ENCODE assay signal across 7 cellular contexts in the genomic region with DNA sequence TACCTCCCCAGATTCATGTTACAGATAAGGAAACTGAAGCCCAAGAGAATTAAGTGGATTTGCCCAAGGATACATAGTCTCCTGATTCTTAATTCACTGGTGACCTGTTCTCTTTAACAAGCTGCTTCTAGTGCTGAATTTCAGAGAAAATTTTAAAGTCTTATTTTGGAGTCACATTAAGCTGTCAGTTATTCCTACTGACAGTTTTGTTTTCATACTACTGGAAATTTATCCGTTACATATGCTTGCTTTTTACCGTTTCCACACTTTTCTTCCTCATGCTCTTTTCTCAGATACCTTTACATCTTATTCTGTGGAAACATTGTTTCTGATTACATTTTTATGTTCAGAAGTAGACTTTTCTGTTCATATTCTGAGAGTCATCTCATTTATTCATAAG. TPM values are rescaled to one million over a fixed set of nuclear protein-coding genes. Genes with fewer than 3 reads are reported as not detected.
DNase-seq lines count a peak whose midpoint lies in the region; ATAC-seq and TF ChIP-seq lines count a peak whose summit lies in the region.

No MANE protein-coding gene starts in this region.

- H3K9me3 ChIP-seq in HAP-1 = no peaks in the 10 kb centered on the region
- peaks cover 0 to 18% (median 11%) of the 10 kb centered on the region in 8 donors for H3K9me3 ChIP-seq in spleen

- WGBS in spleen, 5 donors = 29 to 54% (median 36%) methylated on average over 2 of the region's 2 CpGs

- H3K4me1 ChIP-seq in HAP-1 (peaks cover 25% of the 10 kb centered on the region), foreskin keratinocyte (peaks cover 8% of the 10 kb centered on the region), spleen (peaks cover 12 to 65% (median 39%) of the 10 kb centered on the region in 6 donors)

- peaks cover 4% of the 10 kb centered on the region; the same call in 1 of the 2 replicates for H3K36me3 ChIP-seq in HAP-1 (replicated peaks)
- peaks cover 0 to 32% (median 8%) of the 10 kb centered on the region in 6 donors for H3K36me3 ChIP-seq in spleen

- H3K27me3 ChIP-seq in HAP-1 (ENCODE audit: low read depth) (no peaks in the 10 kb centered on the region), foreskin keratinocyte (no peaks in the 10 kb centered on the region), spleen (replicated peaks in 1 of 7) (no peaks in the 10 kb centered on the region)

- in situ Hi-C loops in HAP-1 (cut with MboI; ENCODE audit: low sequenced_read_pairs) (loop anchor here (10.0 kb wide), 1 partner anchor 188 kb away; a partner anchor contains a TSS), KBM-7 (cut with MboI; ENCODE audit: low pct_unique_long_range_greater_than_20kb, low sequenced_read_pairs) (no loop called here), GM13976 (cut with MboI; ENCODE audit: low sequenced_read_pairs, unreplicated experiment) (no loop called here)

- ATAC-seq in foreskin keratinocyte (no peak), GM19452 (IDR thresholded peaks at IDR 0.05; ENCODE audit: unreplicated experiment) (no peak)

- no peak for TF ChIP-seq POLR2A in spleen (IDR thresholded peaks at IDR 0.05)

- H3K27ac ChIP-seq in VCaP = peak overlapping the region; percentile 98
- peak overlapping the region; percentile 76 for H3K27ac ChIP-seq in foreskin keratinocyte
- H3K27ac ChIP-seq in spleen = peak overlapping the region in 6 of 8 donors; percentile 95 to 98 (median 96)

- H3K4me3 ChIP-seq in HAP-1 (peak overlapping the region; percentile 83), spleen (peak overlapping the region in 7 of 8 donors; percentile 69 to 92 (median 84))

- no peak for DNase-seq in HAP-1 (ENCODE audit: low spot score in 2 of 2)
- DNase-seq in foreskin keratinocyte = no peak
- DNase-seq in spleen = no peak
- no peak for DNase-seq in KBM-7
- DNase-seq in GM13976 (ENCODE audit: low spot score) = no peak

- intact Hi-C loops in spleen (cut with DNase I; ENCODE audit: low total_unique reads) = loop anchor here (10.0 kb wide), 1 partner anchor 62 kb away; a partner anchor contains a TSS

- TF ChIP-seq CTCF in VCaP (conservative IDR thresholded peaks at IDR 0.05) (no peak), foreskin keratinocyte (conservative IDR thresholded peaks at IDR 0.05) (no peak), spleen (IDR thresholded peaks at IDR 0.05 in 8 of 11, conservative IDR thresholded peaks at IDR 0.05 in 3 of 11) (no peak), GM13976 (IDR thresholded peaks at IDR 0.05; ENCODE audit: borderline replicate concordance, control extremely low read depth, extremely low read depth, insufficient read depth, missing control alignments) (no peak)

RNA-seq across cellular contexts. Expression of a gene that starts 1.3 kb away (rescaled TPM):
- total RNA-seq in foreskin keratinocyte (41.2 and 41.8 TPM in 2 replicates), spleen (10 to 100 TPM; 15.5 to 38.3 (median 23.7) TPM)
- polyA plus RNA-seq in foreskin keratinocyte (29.1 and 32.0 TPM in 2 replicates), spleen (10 to 100 TPM; 17.3 to 27.1 (median 23.8) TPM)

RNA-seq across cellular contexts. Expression of a gene that starts 17.0 kb away (rescaled TPM):
- 216 and 292 TPM in 2 replicates for total RNA-seq in foreskin keratinocyte
- 313 and 374 TPM in 2 replicates for polyA plus RNA-seq in foreskin keratinocyte
- total RNA-seq in spleen = 10 to 100 TPM; 38.1 to 89.4 (median 46.4) TPM
- 100 to 1,000 TPM in 2 of 3 donors, 10 to 100 TPM in 1; 97.8 to 138 (median 133) TPM for polyA plus RNA-seq in spleen

RNA-seq across cellular contexts. Expression of a gene that starts 17.5 kb away (rescaled TPM):
- 368 and 459 TPM in 2 replicates for total RNA-seq in foreskin keratinocyte
- 207 and 292 TPM in 2 replicates for polyA plus RNA-seq in foreskin keratinocyte
- 100 to 1,000 TPM in 4 of 7 donors, 10 to 100 TPM in 3; 75.2 to 202 (median 100) TPM for total RNA-seq in spleen
- polyA plus RNA-seq in spleen = 100 to 1,000 TPM in 2 of 3 donors, 10 to 100 TPM in 1; 93.3 to 159 (median 143) TPM
